8 cellular contexts compared by ENCODE assay signal in genomic region chr5:139273572-139274264, GRCh38. TPM values are rescaled to one million over a fixed set of nuclear protein-coding genes. Genes with fewer than 3 reads are reported as not detected.
A peak's percentile ranks its signal among the peaks of the same experiment; 100 is the strongest.
DNase-seq lines count a peak whose midpoint lies in the region; ATAC-seq, FAIRE-seq and TF ChIP-seq lines count a peak whose summit lies in the region.

No MANE protein-coding gene starts in this region.

- TF ChIP-seq CTCF in AG04449 (IDR thresholded peaks at IDR 0.05; ENCODE audit: insufficient read depth, low read length, missing control alignments), result no peak
- no peak for TF ChIP-seq CTCF in WTC11 (IDR thresholded peaks at IDR 0.05)
- no peak for TF ChIP-seq CTCF in kidney (IDR thresholded peaks at IDR 0.05; ENCODE audit: borderline replicate concordance, extremely low read depth, insufficient read depth)

- no peaks in the 10 kb centered on the region for H3K36me3 ChIP-seq in kidney (ENCODE audit: control insufficient read depth in 1 of 2, insufficient read depth in 2 of 2, low read length in 2 of 2)

- H3K4me1 Mint-ChIP-seq in WTC11, result peaks cover 45% of the 10 kb centered on the region

- no peaks in the 10 kb centered on the region for H3K9me3 ChIP-seq in kidney (ENCODE audit: control insufficient read depth in 1 of 2, low read length in 2 of 2)

- H3K4me1 ChIP-seq in kidney (ENCODE audit: control insufficient read depth in 1 of 2, insufficient read depth in 1 of 2, low read depth in 1 of 2, low read length in 2 of 2), result peaks cover 14 to 17% of the 10 kb centered on the region in 2 donors

- FAIRE-seq in kidney (lab: Jason Lieb, UNC), result no peak

- POLR2A ChIA-PET in AG04449 (lab: Yijun Ruan, JAX) (interaction anchor here (0.5 to 1.3 kb wide), 3 partner anchors 10 to 520 kb away, joined by 3 read pairs; partner anchors contain the start of gene CTNNA1), WTC11 (lab: Charles Lee) (interaction anchor here (0.6 to 2.6 kb wide), 8 partner anchors 12 to 698 kb away, joined by 3 to 13 read pairs (median 4); partner anchors contain the start of genes HSPA9, MATR3, SIL1 and SPATA24)

- peak overlapping the region; percentile 90 for H3K27ac ChIP-seq in caudate nucleus (ENCODE audit: low read depth, low read length)
- peak overlapping the region; percentile 76 to 93 for H3K27ac ChIP-seq in kidney (ENCODE audit: low read depth in 2 of 2, low read length in 2 of 2)

- peak overlapping the region; percentile 74 for H3K4me3 ChIP-seq in AG04449 (ENCODE audit: low read depth, low read length)
- peak overlapping the region; percentile 69 to 79 for H3K4me3 ChIP-seq in kidney (ENCODE audit: low read length in 2 of 2)

- no peaks in the 10 kb centered on the region for H3K9me3 Mint-ChIP-seq in WTC11

- CTCF ChIA-PET in AG04449 (lab: Yijun Ruan, JAX), result interaction anchor here (0.8 to 3.5 kb wide), 6 partner anchors 9 to 697 kb away, joined by 3 to 14 read pairs (median 4); no protein-coding TSS in a partner anchor
- CTCF ChIA-PET in WTC11 (lab: Charles Lee), result interaction anchor here (0.7 to 1.1 kb wide), 3 partner anchors 11 to 76 kb away, joined by 3 to 5 read pairs (median 3); partner anchors contain the start of gene SIL1

- peak overlapping the region; percentile 96 for H3K27ac Mint-ChIP-seq in WTC11

- intact Hi-C loops in kidney (cut with DNase I), result no loop called here

- DNase-seq in AG04449 (ENCODE audit: low read depth, low spot score) (no peak), NCI-H2171 treated with DMSO at 0.1 percent for 48 hours (lab: John Stamatoyannopoulos, UW) (peak; percentile 73), WTC11 (ENCODE audit: low spot score) (peak; percentile 88), caudate nucleus (lab: John Stamatoyannopoulos, UW) (peak in 59 of 61 donors; percentile 31 to 92 (median 75)), kidney (peak; percentile 96)
- peak; percentile 79 to 86 for DNase-seq in stimulated activated CD4-positive, alpha-beta T cell treated with anti-CD3 and anti-CD28 coated beads, Interleukin-15, amount 100 ng/mL, for 1 hour (ENCODE audit: low read depth in 1 of 2, low spot score in 1 of 2)

- peaks cover 42% of the 10 kb centered on the region for H3K36me3 Mint-ChIP-seq in WTC11

- ATAC-seq in GM18511 (IDR thresholded peaks at IDR 0.05; ENCODE audit: unreplicated experiment), result peak; percentile 83
- ATAC-seq in HG02981 (IDR thresholded peaks at IDR 0.05; ENCODE audit: unreplicated experiment), result peak; percentile 76
- peak; percentile 79 for ATAC-seq in WTC11

- peak overlapping the region; percentile 96 for H3K4me3 Mint-ChIP-seq in WTC11

- peak overlapping the region; percentile 62 to 88 for H3K9ac ChIP-seq in kidney (ENCODE audit: low read length in 2 of 2)

- H3K27me3 Mint-ChIP-seq in WTC11 (ENCODE audit: low read depth), result no peaks in the 10 kb centered on the region

TF ChIP-seq in WTC11, 78 proteins besides CTCF, POLR2A, EP300 and RAD21 (continues in another document):
- no peak for TF ChIP-seq ZNF219 (CRISPR knock-in tag; IDR thresholded peaks at IDR 0.05; ENCODE audit: borderline replicate concordance)
- no peak for TF ChIP-seq RORB (CRISPR knock-in tag; IDR thresholded peaks at IDR 0.05)
- 0 out of 2 replicates have a peak, but pooled peaks have one; percentile 52 for TF ChIP-seq SMAD3 (CRISPR knock-in tag; IDR thresholded peaks at IDR 0.05; ENCODE audit: borderline replicate concordance)
- no peak for TF ChIP-seq TCF7 (CRISPR knock-in tag; IDR thresholded peaks at IDR 0.05; ENCODE audit: low read depth)
- TF ChIP-seq ZNF423 (CRISPR knock-in tag; IDR thresholded peaks at IDR 0.05), result no peak
- 0 out of 2 replicates have a peak, but pooled peaks have one; percentile 70 for TF ChIP-seq AFF4 (CRISPR knock-in tag; IDR thresholded peaks at IDR 0.05; ENCODE audit: borderline replicate concordance)
- TF ChIP-seq TEAD4 (CRISPR knock-in tag; IDR thresholded peaks at IDR 0.05), result 0 out of 2 replicates have a peak, but pooled peaks have one; percentile 6
- peak; percentile 57; the same call in 1 of the 2 replicates for TF ChIP-seq FOXK1 (CRISPR knock-in tag; IDR thresholded peaks at IDR 0.05)
- TF ChIP-seq, protein P1, sequence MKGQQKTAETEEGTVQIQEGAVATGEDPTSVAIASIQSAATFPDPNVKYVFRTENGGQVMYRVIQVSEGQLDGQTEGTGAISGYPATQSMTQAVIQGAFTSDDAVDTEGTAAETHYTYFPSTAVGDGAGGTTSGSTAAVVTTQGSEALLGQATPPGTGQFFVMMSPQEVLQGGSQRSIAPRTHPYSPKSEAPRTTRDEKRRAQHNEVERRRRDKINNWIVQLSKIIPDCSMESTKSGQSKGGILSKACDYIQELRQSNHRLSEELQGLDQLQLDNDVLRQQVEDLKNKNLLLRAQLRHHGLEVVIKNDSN (CRISPR knock-in tag; IDR thresholded peaks at IDR 0.05), result peak; percentile 71; the same call in 1 of the 2 replicates
- TF ChIP-seq ETV6 (CRISPR knock-in tag; IDR thresholded peaks at IDR 0.05), result peak; percentile 48; the same call in 1 of the 2 replicates
- TF ChIP-seq AR (CRISPR knock-in tag; IDR thresholded peaks at IDR 0.05), result no peak

RNA-seq across cellular contexts. Expression of gene MATR3, which starts 19.8 kb away (rescaled TPM):
- total RNA-seq in WTC11 (2021) (228 to 290 TPM (median 233 TPM) in 3 replicates), kidney (215 TPM)
- 124 TPM for polyA plus RNA-seq in kidney (ENCODE audit: insufficient read depth, low read depth, low replicate concordance)
